ENCODE assay signal across 8 cellular contexts in genomic region chr16:83809092-83809491, GRCh38. TPM values are rescaled to one million over a fixed set of nuclear protein-coding genes. Genes with fewer than 3 reads are reported as not detected.
DNase-seq lines count a peak whose midpoint lies in the region; ATAC-seq and TF ChIP-seq lines count a peak whose summit lies in the region.

No MANE protein-coding gene starts in this region.

- H3K4me1 Mint-ChIP-seq in T-helper 2 cell treated with Interferon-gamma antibody and Interleukin-4, amounts not matched to agents 5 μg/mL and 100 μg/mL, for 36 hours (ENCODE audit: low read depth): peaks cover 29% of the 10 kb centered on the region
- peaks cover 25% of the 10 kb centered on the region for H3K4me1 Mint-ChIP-seq in activated naive CD8-positive, alpha-beta T cell treated with anti-CD3 and anti-CD28 coated beads for 36 hours

- peaks cover under 1% of the 10 kb centered on the region for H3K27me3 Mint-ChIP-seq in T-helper 2 cell treated with Interferon-gamma antibody and Interleukin-4, amounts not matched to agents 5 μg/mL and 100 μg/mL, for 36 hours (ENCODE audit: low read depth)
- H3K27me3 Mint-ChIP-seq in activated naive CD8-positive, alpha-beta T cell treated with anti-CD3 and anti-CD28 coated beads for 36 hours: no peaks in the 10 kb centered on the region

- intact Hi-C loops in left lung (cut with DNase I): no loop called here

- no peaks in the 10 kb centered on the region for H3K9me3 Mint-ChIP-seq in T-helper 2 cell treated with Interferon-gamma antibody and Interleukin-4, amounts not matched to agents 5 μg/mL and 100 μg/mL, for 36 hours
- peaks cover 2% of the 10 kb centered on the region for H3K9me3 Mint-ChIP-seq in activated naive CD8-positive, alpha-beta T cell treated with anti-CD3 and anti-CD28 coated beads for 36 hours

- no peak for ATAC-seq in left lung
- ATAC-seq in GM21825 (IDR thresholded peaks at IDR 0.05; ENCODE audit: unreplicated experiment): no peak
- ATAC-seq in GM19324 (IDR thresholded peaks at IDR 0.05; ENCODE audit: low FRiP score, unreplicated experiment): no peak

- H3K4me3 Mint-ChIP-seq in T-helper 2 cell treated with Interferon-gamma antibody and Interleukin-4, amounts not matched to agents 5 μg/mL and 100 μg/mL, for 36 hours: peak overlapping the region; percentile 98
- peak overlapping the region; percentile 99 for H3K4me3 Mint-ChIP-seq in activated naive CD8-positive, alpha-beta T cell treated with anti-CD3 and anti-CD28 coated beads for 36 hours

- DNase-seq in T-helper 2 cell treated with Interferon-gamma antibody and Interleukin-4, amounts not matched to agents 5 μg/mL and 100 μg/mL, for 36 hours (ENCODE audit: low spot score): no peak
- DNase-seq in T-helper 2 cell (no peak), left lung (no peak), NOMO-1 treated with DMSO at 0.1 percent for 48 hours (lab: John Stamatoyannopoulos, UW; ENCODE audit: unreplicated experiment) (no peak)
- DNase-seq in activated naive CD8-positive, alpha-beta T cell treated with anti-CD3 and anti-CD28 coated beads for 36 hours: no peak

- H3K27ac Mint-ChIP-seq in T-helper 2 cell treated with Interferon-gamma antibody and Interleukin-4, amounts not matched to agents 5 μg/mL and 100 μg/mL, for 36 hours: peak overlapping the region; percentile 92
- peak overlapping the region; percentile 3 for H3K27ac Mint-ChIP-seq in activated naive CD8-positive, alpha-beta T cell treated with anti-CD3 and anti-CD28 coated beads for 36 hours

- H3K36me3 ChIP-seq in left lung (peaks cover 0 to 32% of the 10 kb centered on the region in 2 donors), stomach smooth muscle (ENCODE audit: control insufficient read depth in 2 of 2, insufficient read depth in 2 of 2, low read length in 2 of 2) (peaks cover 4% of the 10 kb centered on the region in 2 donors)

- H3K9me3 ChIP-seq in left lung (no peaks in the 10 kb centered on the region), stomach smooth muscle (ENCODE audit: control insufficient read depth in 2 of 2, low read length in 2 of 2) (no peaks in the 10 kb centered on the region)

- H3K4me3 ChIP-seq in left lung (peak overlapping the region; percentile 94 to 96), stomach smooth muscle (ENCODE audit: low read length in 2 of 2) (peak overlapping the region; percentile 87 to 95)

- H3K9ac ChIP-seq in stomach smooth muscle (ENCODE audit: low read length in 2 of 2): peak overlapping the region in 1 of 2 donors; percentile 88

- peaks cover 39% of the 10 kb centered on the region for H3K36me3 Mint-ChIP-seq in T-helper 2 cell treated with Interferon-gamma antibody and Interleukin-4, amounts not matched to agents 5 μg/mL and 100 μg/mL, for 36 hours (ENCODE audit: low read depth)
- H3K36me3 Mint-ChIP-seq in activated naive CD8-positive, alpha-beta T cell treated with anti-CD3 and anti-CD28 coated beads for 36 hours: peaks cover 29% of the 10 kb centered on the region

- H3K27ac ChIP-seq in left lung (no peak overlapping the region), stomach smooth muscle (ENCODE audit: low read length) (peak overlapping the region; percentile 41)

- H3K4me1 ChIP-seq in left lung (peaks cover 12 to 49% of the 10 kb centered on the region in 2 donors), stomach smooth muscle (ENCODE audit: control insufficient read depth, insufficient read depth, low read length) (peaks cover 15% of the 10 kb centered on the region)

- TF ChIP-seq CTCF in left lung (IDR thresholded peaks at IDR 0.05): no peak

- H3K27me3 ChIP-seq in left lung: no peaks in the 10 kb centered on the region
- H3K27me3 ChIP-seq in stomach smooth muscle (ENCODE audit: control insufficient read depth in 1 of 2, insufficient read depth in 2 of 2, low read length in 2 of 2): no peaks in the 10 kb centered on the region

RNA-seq across cellular contexts. Expression of gene HSBP1, which starts 1.3 kb away (rescaled TPM):
- 10 to 100 TPM; 70.6 to 82.0 TPM for total RNA-seq in activated naive CD8-positive, alpha-beta T cell treated with anti-CD3 and anti-CD28 coated beads for 36 hours
- 100 to 1,000 TPM; 118 TPM for total RNA-seq in left lung
